ENCODE assay signal across 22 cellular contexts in the genomic region with DNA sequence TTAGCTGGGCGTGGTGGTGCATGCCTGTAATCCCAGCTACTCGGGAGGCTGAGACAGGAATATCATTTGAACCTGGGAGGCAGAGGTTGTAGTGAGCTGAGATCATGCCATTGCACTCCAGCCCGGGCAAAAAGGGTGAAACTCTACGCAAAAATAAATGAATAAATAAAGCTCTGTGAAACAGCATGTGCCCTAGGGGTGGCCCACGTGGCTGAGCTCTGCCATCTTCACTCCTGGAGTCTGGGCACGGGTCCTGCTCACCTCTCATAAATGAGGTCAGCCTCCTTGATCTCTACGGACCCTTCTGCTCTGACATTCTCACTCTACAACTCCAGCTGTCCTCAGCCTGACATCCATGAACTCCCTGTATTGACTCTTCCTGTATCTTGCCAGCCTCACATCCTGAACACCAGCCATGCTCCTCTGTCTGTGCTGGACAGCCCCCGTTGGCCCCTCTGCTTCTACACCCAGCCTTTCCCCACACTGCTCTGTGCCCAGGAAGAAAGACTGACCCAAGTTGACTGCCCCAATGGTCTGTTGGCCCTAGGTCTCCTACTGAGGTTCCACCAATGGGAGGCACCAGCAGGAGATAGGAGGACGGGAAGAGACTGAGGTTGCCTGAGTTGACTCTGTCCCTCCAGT. TPM values are rescaled to one million over a fixed set of nuclear protein-coding genes. Genes with fewer than 3 reads are reported as not detected.
A peak's percentile ranks its signal among the peaks of the same experiment; 100 is the strongest.
DNase-seq lines count a peak whose midpoint lies in the region; ATAC-seq, FAIRE-seq and TF ChIP-seq lines count a peak whose summit lies in the region.
"Had no signal": no experiment of that assay in that cellular context is flagged by ENCODE, and none has a peak within 500 bp of the region (broad histone marks: within the 10 kb centered on the region; RNA-seq: fewer than 3 reads in every experiment).

No MANE protein-coding gene starts in this region.

- H3K9me3 Mint-ChIP-seq in nephron progenitor cell, result no peaks in the 10 kb centered on the region
- H3K9me3 Mint-ChIP-seq: CD4-positive, alpha-beta memory T cell had no signal

- no TSS peak for BruUV-seq in K562 (replicated peaks; lab: Mats Ljungman, UMichigan)

- CTCF ChIA-PET in HEK293 (lab: Yijun Ruan, JAX), result interaction anchor here (1.1 to 1.2 kb wide), 2 partner anchors 35 to 51 kb away, joined by 3 to 4 read pairs; no protein-coding TSS in a partner anchor
- CTCF ChIA-PET in K562 (lab: Yijun Ruan, JAX; ENCODE audit: low intra/inter-chr PET ratio), result no interaction called here

- H3K4me3 ChIP-seq in HEK293 (ENCODE audit: low read depth, low read length), result no peak overlapping the region
- no peak overlapping the region for H3K4me3 ChIP-seq in K562
- H3K4me3 ChIP-seq in osteoblast (ENCODE audit: insufficient read depth, low read length), result no peak overlapping the region
- H3K4me3 ChIP-seq: A549 had no signal

- TF ChIP-seq CTCF in HEK293 (tag by site-specific recombination; IDR thresholded peaks at IDR 0.05) (no peak), K562 (IDR thresholded peaks at IDR 0.05 in 2 of 3, conservative IDR thresholded peaks at IDR 0.05 in 1 of 3; ENCODE audit: insufficient read depth in 2 of 3, low read depth in 1 of 3, low read length in 3 of 3) (no peak), nephron progenitor cell (IDR thresholded peaks at IDR 0.05) (no peak), osteoblast (IDR thresholded peaks at IDR 0.05; ENCODE audit: extremely low read depth, low read depth, low read length) (no peak), GM20000 (IDR thresholded peaks at IDR 0.05; ENCODE audit: extremely low read depth, missing control alignments) (no peak)

- intact Hi-C loops in K562 (cut with micrococcal nuclease), result no loop called here

- H3K79me2 ChIP-seq in K562 (ENCODE audit: control insufficient read depth, insufficient read depth, low read length), result no peaks in the 10 kb centered on the region
- no peaks in the 10 kb centered on the region for H3K79me2 ChIP-seq in osteoblast (ENCODE audit: insufficient read depth, low read length)

- ATAC-seq in K562, result no peak
- ATAC-seq: A549 had no signal

- H3K4me3 Mint-ChIP-seq in nephron progenitor cell, result no peak overlapping the region
- H3K4me3 Mint-ChIP-seq: CD4-positive, alpha-beta memory T cell had no signal

- H3K4me1 ChIP-seq in HEK293 (ENCODE audit: control insufficient read depth, insufficient read depth, low read length), result peaks cover 4% of the 10 kb centered on the region
- peaks cover 14 to 29% of the 10 kb centered on the region in 2 experiments for H3K4me1 ChIP-seq in K562 (replicated peaks in 1 of 2; ENCODE audit: control insufficient read depth in 2 of 2, insufficient read depth in 2 of 2, low read length in 2 of 2)
- H3K4me1 ChIP-seq in osteoblast (ENCODE audit: insufficient read depth, low read length), result no peaks in the 10 kb centered on the region
- H3K4me1 ChIP-seq: A549 had no signal

- DNase-seq in K562 (ENCODE audit: extremely low read depth in 1 of 4, low spot score in 3 of 4), result no peak
- DNase-seq in nephron progenitor cell, result no peak
- peak; percentile 14 for DNase-seq in osteoblast (ENCODE audit: insufficient read length, low spot score, missing footprints)
- no peak for DNase-seq in AG08395 (ENCODE audit: low spot score)
- DNase-seq in GM20000 (ENCODE audit: low spot score), result no peak
- DNase-seq in activated CD4-positive, alpha-beta T cell treated with anti-CD3 and anti-CD28 coated beads, Interleukin-2, amount 50 U/mL, for 48 hours, result no peak
- DNase-seq: 8988T; ACHN; C1 segment of cervical spinal cord; Calu3; CD4-positive, alpha-beta memory T cell; COR-L47; DMS53; DMS79 treated with DMSO at 0.1 percent for 48 hours; GF-D8; GOT3; H7; HCEC 1CT had no signal

- peak overlapping the region; percentile 79 for H3K27ac Mint-ChIP-seq in nephron progenitor cell

- H3K27me3 ChIP-seq in K562 (ENCODE audit: control insufficient read depth in 2 of 2, insufficient read depth in 2 of 2, low read length in 2 of 2) (no peaks in the 10 kb centered on the region; a peak in 1 of 5 replicates), osteoblast (ENCODE audit: insufficient read depth, low read length) (peaks cover under 1% of the 10 kb centered on the region)

- H2AFZ ChIP-seq in K562 (ENCODE audit: low read depth, low read length) (peak overlapping the region; percentile 20; the same call in 1 of the 2 replicates), osteoblast (ENCODE audit: low read length) (no peak overlapping the region)

- H3K27ac ChIP-seq in HEK293 (ENCODE audit: extremely low read depth, low read depth, low read length) (no peak overlapping the region), K562 (ENCODE audit: extremely low read depth, low read depth, low read length) (no peak overlapping the region), osteoblast (ENCODE audit: low read depth, low read length) (no peak overlapping the region)
- H3K27ac ChIP-seq: A549 had no signal

- H3K9me1 ChIP-seq in K562 (ENCODE audit: control insufficient read depth, insufficient read depth, low read length), result no peaks in the 10 kb centered on the region

- TF ChIP-seq RAD21 in K562 (CRISPR knock-in tag; conservative IDR thresholded peaks at IDR 0.05 in 1 of 2, IDR thresholded peaks at IDR 0.05 in 1 of 2), result no peak

- H3K36me3 ChIP-seq in HEK293 (ENCODE audit: control insufficient read depth in 2 of 2, insufficient read depth in 1 of 2, low read length in 2 of 2) (no peaks in the 10 kb centered on the region), K562 (ENCODE audit: control insufficient read depth, insufficient read depth, low read length) (no peaks in the 10 kb centered on the region), osteoblast (ENCODE audit: insufficient read depth, low read length) (no peaks in the 10 kb centered on the region)

- WGBS in K562 (ENCODE audit: insufficient coverage, low coverage, missing lambda C conversion rate), result 41% methylated on average over 9 of the region's 9 CpGs

- H3K9me3 ChIP-seq in HEK293 (ENCODE audit: control insufficient read depth, insufficient read depth, low read depth, low read length) (no peaks in the 10 kb centered on the region), K562 (replicated peaks; ENCODE audit: control insufficient read depth, insufficient read depth, low read depth, low read length) (no peaks in the 10 kb centered on the region), osteoblast (ENCODE audit: low read depth, low read length) (no peaks in the 10 kb centered on the region)
- H3K9me3 ChIP-seq: A549 had no signal

- TF ChIP-seq POLR2A in K562 (conservative IDR thresholded peaks at IDR 0.05), result no peak

- POLR2A ChIA-PET in HEK293 (lab: Yijun Ruan, JAX), result interaction anchor here (0.5 kb wide), 2 partner anchors 71 to 1551 kb away, joined by 3 to 7 read pairs; no protein-coding TSS in a partner anchor
- POLR2A ChIA-PET in K562 (lab: Yijun Ruan, JAX), result interaction anchor here (0.6 to 1.9 kb wide), 3 partner anchors 17 to 36 kb away, joined by 3 to 5 read pairs (median 4); no protein-coding TSS in a partner anchor

- H3K4me1 Mint-ChIP-seq in nephron progenitor cell, result peaks cover 61% of the 10 kb centered on the region
- H3K4me1 Mint-ChIP-seq: CD4-positive, alpha-beta memory T cell had no signal

- in situ Hi-C loops in K562 (cut with MboI), result no loop called here

- FAIRE-seq in K562 (lab: Jason Lieb, UNC), result no peak
- FAIRE-seq: A549, GM12891, GM18507 had no signal

- H3K4me2 ChIP-seq in K562 (ENCODE audit: insufficient read depth, low read length) (no peak overlapping the region), osteoblast (ENCODE audit: insufficient read depth, low read length) (no peak overlapping the region)
- H3K4me2 ChIP-seq: A549 had no signal

- peaks cover 9% of the 10 kb centered on the region for H3K27me3 Mint-ChIP-seq in nephron progenitor cell (ENCODE audit: low read depth, poor library complexity)

- no peaks in the 10 kb centered on the region for H3K36me3 Mint-ChIP-seq in nephron progenitor cell (ENCODE audit: low read depth)
- H3K36me3 Mint-ChIP-seq: CD4-positive, alpha-beta memory T cell had no signal

- H4K20me1 ChIP-seq in K562 (replicated peaks; ENCODE audit: control insufficient read depth, insufficient read depth, low read length), result no peaks in the 10 kb centered on the region
- H4K20me1 ChIP-seq in osteoblast (ENCODE audit: insufficient read depth, low read length), result no peaks in the 10 kb centered on the region

- TF ChIP-seq EP300 in K562 (IDR thresholded peaks at IDR 0.05; ENCODE audit: low read length), result no peak

- no peak overlapping the region; a peak in 1 of 4 replicates for H3K9ac ChIP-seq in K562 (ENCODE audit: insufficient read depth in 1 of 2, low read depth in 2 of 2, low read length in 2 of 2)

RNA-seq across cellular contexts. Expression of a gene that starts 21.9 kb away (rescaled TPM):
- total RNA-seq in K562 (2011; cell fraction: chromatin; rRNA removed; ENCODE audit: low replicate concordance), result 1.5 and 2.5 TPM in 2 replicates
- total RNA-seq in K562 (2011; cell fraction: nucleolus; rRNA removed), result 0.66 and 1.5 TPM in 2 replicates
- total RNA-seq in K562 (2011; cell fraction: nucleoplasm; rRNA removed), result 1.2 and 1.6 TPM in 2 replicates
- total RNA-seq in K562 (2014; rRNA removed), result 0.18 TPM in 1 of 2 replicates, not detected in the other
- not detected in 2 replicates for total RNA-seq in K562 (2014; rRNA removed; fragmentation: Illumina TruSeq; extraction: Trizol)
- total RNA-seq in K562 (2015; rRNA removed; fragmentation: Illumina TruSeq; extraction: Trizol), result 0.14 TPM in 1 of 2 replicates, not detected in the other
- total RNA-seq in K562 (2021), result 0.47 and 0.49 TPM in 2 replicates
- polyA plus RNA-seq in K562 (2011; rRNA removed), result 0.46 and 0.61 TPM in 2 replicates
- polyA plus RNA-seq in K562 (2011; cell fraction: cytosol; rRNA removed), result 0.19 and 0.31 TPM in 2 replicates
- 1.2 and 1.9 TPM in 2 replicates for polyA plus RNA-seq in K562 (2011; cell fraction: nucleus; rRNA removed)
- polyA plus RNA-seq in K562 (2012), result 0.33 and 1.8 TPM in 2 replicates
- polyA plus RNA-seq in K562 (2014; fragmentation: Illumina TruSeq; extraction: Trizol), result 0.43 TPM in 1 of 2 replicates, not detected in the other
- 1 to 10 TPM in 1 of 2 experiments, under 1 TPM in 1; 0.21 to 1.0 TPM for polyA plus RNA-seq in K562 (2014; fragmentation: Nextera tagmentation; extraction: Ambion mirVana)
- polyA plus RNA-seq in K562 (2014; rRNA removed), result 0.69 TPM in 1 of 2 replicates, not detected in the other
- 0.67 TPM in 1 of 2 replicates, not detected in the other for polyA minus RNA-seq in K562 (2011; rRNA and poly(A)+ RNA removed)
- polyA minus RNA-seq in K562 (2011; cell fraction: cytosol; rRNA and poly(A)+ RNA removed), result not detected in 2 replicates
- polyA minus RNA-seq in K562 (2011; cell fraction: nucleus; rRNA and poly(A)+ RNA removed), result 0.78 and 0.81 TPM in 2 replicates
- total RNA-seq in osteoblast, result under 0.01 TPM in 1 of 2 replicates, not detected in the other
- total RNA-seq: Calu3 had no signal

RNA-seq across cellular contexts. Expression of a gene that starts 57.3 kb away (rescaled TPM):
- 16.9 and 22.0 TPM in 2 replicates for total RNA-seq in K562 (2011; cell fraction: chromatin; rRNA removed; ENCODE audit: low replicate concordance)
- total RNA-seq in K562 (2011; cell fraction: nucleolus; rRNA removed), result 16.6 and 19.2 TPM in 2 replicates
- total RNA-seq in K562 (2011; cell fraction: nucleoplasm; rRNA removed), result 25.1 and 30.4 TPM in 2 replicates
- total RNA-seq in K562 (2014; rRNA removed) (65.8 and 86.0 TPM in 2 replicates), K562 (2014; rRNA removed; fragmentation: Illumina TruSeq; extraction: Trizol) (130 and 132 TPM in 2 replicates), K562 (2015; rRNA removed; fragmentation: Illumina TruSeq; extraction: Trizol) (107 and 119 TPM in 2 replicates), K562 (2021) (86.9 and 90.1 TPM in 2 replicates), osteoblast (9.8 and 10.9 TPM in 2 replicates)
- polyA plus RNA-seq in K562 (2011; rRNA removed) (113 and 137 TPM in 2 replicates), K562 (2014; fragmentation: Illumina TruSeq; extraction: Trizol) (116 and 156 TPM in 2 replicates), K562 (2014; fragmentation: Nextera tagmentation; extraction: Ambion mirVana) (100 to 1,000 TPM; 195 to 205 TPM), K562 (2014; rRNA removed) (87.9 and 108 TPM in 2 replicates)
- 95.1 and 112 TPM in 2 replicates for polyA plus RNA-seq in K562 (2011; cell fraction: cytosol; rRNA removed)
- 24.2 and 38.0 TPM in 2 replicates for polyA plus RNA-seq in K562 (2011; cell fraction: nucleus; rRNA removed)
- polyA plus RNA-seq in K562 (2012), result 81.7 and 93.9 TPM in 2 replicates
- polyA minus RNA-seq in K562 (2011; rRNA and poly(A)+ RNA removed), result 105 and 126 TPM in 2 replicates
- polyA minus RNA-seq in K562 (2011; cell fraction: cytosol; rRNA and poly(A)+ RNA removed), result 34.9 and 49.9 TPM in 2 replicates
- polyA minus RNA-seq in K562 (2011; cell fraction: nucleus; rRNA and poly(A)+ RNA removed), result 11.2 and 16.2 TPM in 2 replicates
